ENCODE assay signal across 9 cellular contexts in genomic region chr9:136997355-136997754, GRCh38. TPM values are rescaled to one million over a fixed set of nuclear protein-coding genes. Genes with fewer than 3 reads are reported as not detected.
DNase-seq lines count a peak whose midpoint lies in the region; ATAC-seq and TF ChIP-seq lines count a peak whose summit lies in the region.
"Had no signal": no experiment of that assay in that cellular context is flagged by ENCODE, and none has a peak within 500 bp of the region (broad histone marks: within the 10 kb centered on the region; RNA-seq: fewer than 3 reads in every experiment).

No MANE protein-coding gene starts in this region.

- no peaks in the 10 kb centered on the region for H3K9me3 Mint-ChIP-seq in CD8-positive, alpha-beta memory T cell
- H3K9me3 Mint-ChIP-seq in activated T-cell treated with anti-CD3 and anti-CD28 coated beads, Interleukin-2, amount 50 U/mL, for 4 hours: no peaks in the 10 kb centered on the region
- no peaks in the 10 kb centered on the region for H3K9me3 Mint-ChIP-seq in mesothelial cell of epicardium

- H3K4me3 ChIP-seq in CD8-positive, alpha-beta memory T cell (ENCODE audit: low read length): peak overlapping the region; percentile 51
- no peak overlapping the region for H3K4me3 ChIP-seq in lower leg skin (ENCODE audit: low read depth, poor library complexity, severe bottlenecking)
- H3K4me3 ChIP-seq: uterus had no signal

- no peaks in the 10 kb centered on the region for H3K36me3 ChIP-seq in CD8-positive, alpha-beta memory T cell (ENCODE audit: insufficient read depth, low read length)
- H3K36me3 ChIP-seq: uterus had no signal

- 78 to 85% methylated on average over 4 to 10 of the region's 10 CpGs for WGBS in lower leg skin, 2 donors

- intact Hi-C loops in lower leg skin (cut with DNase I; ENCODE audit: low total_unique reads): no loop called here

- H3K4me1 ChIP-seq in CD8-positive, alpha-beta memory T cell (ENCODE audit: insufficient read depth, low read length): peaks cover 58% of the 10 kb centered on the region

- no peaks in the 10 kb centered on the region for H3K9me3 ChIP-seq in CD8-positive, alpha-beta memory T cell (ENCODE audit: low read length)
- H3K9me3 ChIP-seq: uterus had no signal

- H3K27ac Mint-ChIP-seq in CD8-positive, alpha-beta memory T cell: peak overlapping the region; percentile 94 to 99 (median 96)
- no peak overlapping the region for H3K27ac Mint-ChIP-seq in mesothelial cell of epicardium

- ATAC-seq in activated T-cell treated with anti-CD3 and anti-CD28 coated beads, Interleukin-2, amount 50 U/mL, for 4 hours: no peak

- DNase-seq in CD8-positive, alpha-beta memory T cell: peak in 2 of 5 donors; percentile 27 to 31
- DNase-seq in activated T-cell treated with anti-CD3 and anti-CD28 coated beads, Interleukin-2, amount 50 U/mL, for 4 hours: no peak
- DNase-seq in mesothelial cell of epicardium (ENCODE audit: low spot score in 2 of 2, unreplicated experiment in 2 of 2) (no peak), NCI-H1694 (lab: John Stamatoyannopoulos, UW) (no peak), lower leg skin (ENCODE audit: low spot score in 2 of 2) (no peak), DMS153 treated with DMSO at 0.1 percent for 48 hours (lab: John Stamatoyannopoulos, UW; ENCODE audit: unreplicated experiment) (no peak)
- DNase-seq: NCI-H187, uterus had no signal

- H3K36me3 Mint-ChIP-seq in CD8-positive, alpha-beta memory T cell: peaks cover 0 to 17% (median 0%) of the 10 kb centered on the region in 3 donors
- H3K36me3 Mint-ChIP-seq in activated T-cell treated with anti-CD3 and anti-CD28 coated beads, Interleukin-2, amount 50 U/mL, for 4 hours (ENCODE audit: insufficient read depth): peaks cover 2% of the 10 kb centered on the region
- no peaks in the 10 kb centered on the region for H3K36me3 Mint-ChIP-seq in mesothelial cell of epicardium

- no peaks in the 10 kb centered on the region for H3K27me3 Mint-ChIP-seq in CD8-positive, alpha-beta memory T cell
- no peaks in the 10 kb centered on the region for H3K27me3 Mint-ChIP-seq in activated T-cell treated with anti-CD3 and anti-CD28 coated beads, Interleukin-2, amount 50 U/mL, for 4 hours (ENCODE audit: low read depth)
- no peaks in the 10 kb centered on the region for H3K27me3 Mint-ChIP-seq in mesothelial cell of epicardium (ENCODE audit: low read depth)

- no peak for TF ChIP-seq POLR2A in lower leg skin (IDR thresholded peaks at IDR 0.05)

- POLR2A ChIA-PET in CD8-positive, alpha-beta memory T cell (lab: Charles Lee): interaction anchor here (0.8 to 1.0 kb wide), 3 partner anchors 12 to 49 kb away, joined by 3 to 5 read pairs (median 4); no protein-coding TSS in a partner anchor

- CTCF ChIA-PET in CD8-positive, alpha-beta memory T cell (lab: Charles Lee): interaction anchor here (1.1 to 6.7 kb wide), 7 partner anchors 12 to 153 kb away, joined by 3 to 72 read pairs (median 6); partner anchors contain the start of genes ABCA2 and FUT7

- H3K4me3 Mint-ChIP-seq in CD8-positive, alpha-beta memory T cell: peak overlapping the region; percentile 77 to 94 (median 85)
- peak overlapping the region; percentile 56 for H3K4me3 Mint-ChIP-seq in activated T-cell treated with anti-CD3 and anti-CD28 coated beads, Interleukin-2, amount 50 U/mL, for 4 hours
- H3K4me3 Mint-ChIP-seq in mesothelial cell of epicardium: peak overlapping the region; percentile 3

- peak overlapping the region; percentile 62 for H3K27ac ChIP-seq in CD8-positive, alpha-beta memory T cell (ENCODE audit: low read depth, low read length)
- H3K27ac ChIP-seq: uterus had no signal

- H3K27me3 ChIP-seq in CD8-positive, alpha-beta memory T cell (ENCODE audit: insufficient read depth, low read length, poor library complexity, severe bottlenecking): no peaks in the 10 kb centered on the region
- H3K27me3 ChIP-seq: uterus had no signal

- peaks cover 44 to 70% (median 44%) of the 10 kb centered on the region in 3 donors for H3K4me1 Mint-ChIP-seq in CD8-positive, alpha-beta memory T cell
- peaks cover 40% of the 10 kb centered on the region for H3K4me1 Mint-ChIP-seq in activated T-cell treated with anti-CD3 and anti-CD28 coated beads, Interleukin-2, amount 50 U/mL, for 4 hours (ENCODE audit: low read depth)
- peaks cover 35% of the 10 kb centered on the region for H3K4me1 Mint-ChIP-seq in mesothelial cell of epicardium

- TF ChIP-seq CTCF in mesothelial cell of epicardium (IDR thresholded peaks at IDR 0.05; ENCODE audit: unreplicated experiment) (no peak), lower leg skin (IDR thresholded peaks at IDR 0.05) (no peak)

RNA-seq across cellular contexts. Expression of gene CLIC3, which starts 1.0 kb away (rescaled TPM):
- 1 to 10 TPM; 3.4 to 4.1 TPM for total RNA-seq in CD8-positive, alpha-beta memory T cell
- polyA plus RNA-seq in CD8-positive, alpha-beta memory T cell: 52.1 TPM
- total RNA-seq in activated T-cell treated with anti-CD3 and anti-CD28 coated beads, Interleukin-2, amount 50 U/mL, for 4 hours: under 1 TPM in 2 of 3 donors, not detected in 1; 0.18 to 0.54 TPM
- total RNA-seq in mesothelial cell of epicardium: 1.5 to 2.9 TPM (median 1.7 TPM) in 3 replicates
- 100 to 1,000 TPM; 114 to 328 (median 163) TPM for total RNA-seq in lower leg skin

RNA-seq across cellular contexts. Expression of gene PAXX, which starts 5.1 kb away (rescaled TPM):
- total RNA-seq in CD8-positive, alpha-beta memory T cell: 10 to 100 TPM; 78.4 to 82.2 TPM
- polyA plus RNA-seq in CD8-positive, alpha-beta memory T cell: 156 TPM
- 100 to 1,000 TPM; 106 to 126 (median 123) TPM for total RNA-seq in activated T-cell treated with anti-CD3 and anti-CD28 coated beads, Interleukin-2, amount 50 U/mL, for 4 hours
- 51.1 to 58.3 TPM (median 53.1 TPM) in 3 replicates for total RNA-seq in mesothelial cell of epicardium
- total RNA-seq in lower leg skin: 10 to 100 TPM; 38.7 to 75.8 (median 58.2) TPM

RNA-seq across cellular contexts. Expression of gene LCNL1, which starts 14.6 kb away (rescaled TPM):
- total RNA-seq in CD8-positive, alpha-beta memory T cell: under 1 TPM; 0.20 to 0.22 TPM
- 0.16 TPM for polyA plus RNA-seq in CD8-positive, alpha-beta memory T cell
- not detected for total RNA-seq in activated T-cell treated with anti-CD3 and anti-CD28 coated beads, Interleukin-2, amount 50 U/mL, for 4 hours
- total RNA-seq in mesothelial cell of epicardium: 4.7 to 5.7 TPM (median 5.5 TPM) in 3 replicates
- total RNA-seq in lower leg skin: under 1 TPM in 2 of 4 donors, not detected in 2; 0.36 to 0.37 TPM
- total RNA-seq: HT1080 had no signal

RNA-seq across cellular contexts. Expression of gene PTGDS, which starts 20.1 kb away (rescaled TPM):
- under 1 TPM; 0.24 to 0.49 TPM for total RNA-seq in CD8-positive, alpha-beta memory T cell
- polyA plus RNA-seq in CD8-positive, alpha-beta memory T cell: 5.5 TPM
- under 1 TPM in 2 of 3 donors, not detected in 1; 0.30 to 0.51 TPM for total RNA-seq in activated T-cell treated with anti-CD3 and anti-CD28 coated beads, Interleukin-2, amount 50 U/mL, for 4 hours
- total RNA-seq in mesothelial cell of epicardium (52.6 to 58.0 TPM (median 53.5 TPM) in 3 replicates), lower leg skin (10 to 100 TPM in 3 of 4 donors, 1 to 10 TPM in 1; 9.7 to 75.3 (median 14.8) TPM)
- total RNA-seq: HT1080 had no signal

RNA-seq across cellular contexts. Expression of gene ABCA2, which starts 30.7 kb away (rescaled TPM):
- 10 to 100 TPM; 15.9 to 20.7 TPM for total RNA-seq in CD8-positive, alpha-beta memory T cell
- 20.2 TPM for polyA plus RNA-seq in CD8-positive, alpha-beta memory T cell
- total RNA-seq in activated T-cell treated with anti-CD3 and anti-CD28 coated beads, Interleukin-2, amount 50 U/mL, for 4 hours: 10 to 100 TPM in 2 of 3 donors, 1 to 10 TPM in 1; 9.1 to 15.3 (median 14.3) TPM
- total RNA-seq in mesothelial cell of epicardium (57.7 to 59.3 TPM (median 58.7 TPM) in 3 replicates), lower leg skin (10 to 100 TPM; 18.2 to 27.6 (median 23.7) TPM)

Comparison
In these comparisons a context has a peak if more than half of its experiments do, and no peak if none do; other contexts are left out.
1. H3K4me3 Mint-ChIP-seq: peak in every context shown above with its lines; median percentile 85 in CD8-positive, alpha-beta memory T cell; 56 in activated T-cell treated with anti-CD3 and anti-CD28 coated beads, Interleukin-2, amount 50 U/mL, for 4 hours; 3 in mesothelial cell of epicardium.
2. RNA of gene CLIC3, which starts 1.0 kb away (total RNA-seq): 114 to 328 TPM in lower leg skin; 3.4 to 4.1 TPM in CD8-positive, alpha-beta memory T cell, 1.5 to 2.9 TPM in mesothelial cell of epicardium and 0.18 to 0.54 TPM in activated T-cell treated with anti-CD3 and anti-CD28 coated beads, Interleukin-2, amount 50 U/mL, for 4 hours; every median in the first group is over 10 times any median in the second.